ENCODE assay signal across 1 cellular context in genomic region chr18:25650201-25650941, GRCh38.
TF ChIP-seq lines count a peak whose summit lies in the region.

No MANE protein-coding gene starts in this region.

TF ChIP-seq in SK-N-SH, 30 proteins besides CTCF, POLR2A, EP300 and RAD21 (continued from another document):
- TF ChIP-seq REST (IDR thresholded peaks at IDR 0.05; ENCODE audit: low read depth, low read length) (no peak), CHD2 (IDR thresholded peaks at IDR 0.05; ENCODE audit: low read length, partially characterized antibody) (no peak), RXRA (IDR thresholded peaks at IDR 0.05; ENCODE audit: borderline replicate concordance, low read depth) (0 out of 2 replicates have a peak, but pooled peaks have one; percentile 20), MAX (IDR thresholded peaks at IDR 0.05; ENCODE audit: low read depth) (peak; percentile 43; the same call in 1 of the 2 replicates), FOXJ3 (CRISPR knock-in tag; IDR thresholded peaks at IDR 0.05) (no peak), NFIC (IDR thresholded peaks at IDR 0.05; ENCODE audit: borderline replicate concordance) (peak; percentile 45), YY1 (IDR thresholded peaks at IDR 0.05; ENCODE audit: low read depth) (no peak), IRF3 (IDR thresholded peaks at IDR 0.05; ENCODE audit: low read depth, low read length) (no peak), ZBTB33 (IDR thresholded peaks at IDR 0.05; ENCODE audit: borderline replicate concordance, low read depth) (no peak)
TF ChIP-seq in SK-N-SH: peak in this region for 11.
